ENCODE assay signal across 33 cellular contexts in genomic region chr4:113749178-113749577, GRCh38.
"Had no signal": no experiment of that assay in that cellular context is flagged by ENCODE, and none has a peak within 500 bp of the region (broad histone marks: within the 10 kb centered on the region; RNA-seq: fewer than 3 reads in every experiment).

No MANE protein-coding gene starts in this region.

- H3K4me1 ChIP-seq: adrenal gland, body of pancreas, colonic mucosa, foreskin keratinocyte had no signal

- DNase-seq: activated CD4-positive, alpha-beta memory T cell treated with anti-CD3 and anti-CD28 coated beads, Interleukin-2, amount 10 ng/mL, durations not matched to agents 7 days and 5 days; activated CD4-positive, alpha-beta T cell treated with anti-CD3 and anti-CD28 coated beads for 1 hour; activated CD4-positive, alpha-beta T cell treated with anti-CD3 and anti-CD28 coated beads for 4 hours; activated CD4-positive, alpha-beta T cell treated with anti-CD3 and anti-CD28 coated beads, Interleukin-2, amount 10 ng/mL, durations not matched to agents 7 days and 5 days; activated CD4-positive, alpha-beta T cell treated with anti-CD3 and anti-CD28 coated beads, Interleukin-2, amount 50 U/mL, for 4 hours; activated CD8-positive, alpha-beta memory T cell treated with anti-CD3 and anti-CD28 coated beads, Interleukin-2, amount 50 U/mL, for 48 hours; activated gamma-delta T cell; activated naive CD4-positive, alpha-beta T cell; activated naive CD4-positive, alpha-beta T cell treated with anti-CD3 and anti-CD28 coated beads, Interleukin-2, amount 10 ng/mL, durations not matched to agents 7 days and 5 days; activated T-cell treated with anti-CD3 and anti-CD28 coated beads for 4 hours; activated T-cell treated with anti-CD3 and anti-CD28 coated beads, Interleukin-2, amount 50 U/mL, for 24 hours; activated T-cell treated with anti-CD3 and anti-CD28 coated beads, Interleukin-2, amount 50 U/mL, for 72 hours; adrenal gland; amygdala; aorta; body of pancreas; caudate nucleus; colonic mucosa; dorsolateral prefrontal cortex; effector CD4-positive, alpha-beta T cell; effector memory CD8-positive, alpha-beta T cell; erythroblast; foreskin keratinocyte; gastrocnemius medialis; glutamatergic neuron; heart left ventricle; T-helper 2 cell had no signal

- H3K27me3 ChIP-seq: adrenal gland, body of pancreas, colonic mucosa, dorsolateral prefrontal cortex, esophagus muscularis mucosa, foreskin keratinocyte, gastrocnemius medialis, heart left ventricle had no signal

- H3K4me3 Mint-ChIP-seq: activated CD4-positive, alpha-beta memory T cell treated with anti-CD3 and anti-CD28 coated beads, Interleukin-2, amount 10 ng/mL, durations not matched to agents 7 days and 5 days; activated CD4-positive, alpha-beta T cell treated with anti-CD3 and anti-CD28 coated beads, Interleukin-2, amount 10 ng/mL, durations not matched to agents 7 days and 5 days; activated naive CD4-positive, alpha-beta T cell treated with anti-CD3 and anti-CD28 coated beads, Interleukin-2, amount 10 ng/mL, durations not matched to agents 7 days and 5 days; activated T-cell treated with anti-CD3 and anti-CD28 coated beads, Interleukin-2, amount 50 U/mL, for 24 hours; activated T-cell treated with anti-CD3 and anti-CD28 coated beads, Interleukin-2, amount 50 U/mL, for 72 hours; dendritic cell treated with granulocyte-macrophage colony-stimulating factor and Interleukin-4, amounts not matched to agents 40 ng/mL and 50 ng/mL, for 4 days; effector memory CD8-positive, alpha-beta T cell; WTC11 had no signal

- H3K27ac Mint-ChIP-seq: activated CD4-positive, alpha-beta memory T cell treated with anti-CD3 and anti-CD28 coated beads, Interleukin-2, amount 10 ng/mL, durations not matched to agents 7 days and 5 days; activated CD4-positive, alpha-beta T cell treated with anti-CD3 and anti-CD28 coated beads, Interleukin-2, amount 10 ng/mL, durations not matched to agents 7 days and 5 days; activated naive CD4-positive, alpha-beta T cell treated with anti-CD3 and anti-CD28 coated beads, Interleukin-2, amount 10 ng/mL, durations not matched to agents 7 days and 5 days; activated naive CD4-positive, alpha-beta T cell treated with anti-CD3 and anti-CD28 coated beads, Interleukin-2, amount 50 U/mL, for 72 hours; activated T-cell treated with anti-CD3 and anti-CD28 coated beads, Interleukin-2, amount 50 U/mL, for 24 hours; activated T-cell treated with anti-CD3 and anti-CD28 coated beads, Interleukin-2, amount 50 U/mL, for 72 hours; dendritic cell treated with granulocyte-macrophage colony-stimulating factor and Interleukin-4, amounts not matched to agents 40 ng/mL and 50 ng/mL, for 4 days; effector memory CD8-positive, alpha-beta T cell; WTC11 had no signal

- H3K27ac ChIP-seq: adrenal gland, body of pancreas, colonic mucosa, dorsolateral prefrontal cortex, esophagus muscularis mucosa, foreskin keratinocyte, gastrocnemius medialis, VCaP had no signal

- ATAC-seq: activated naive CD4-positive, alpha-beta T cell treated with anti-CD3 and anti-CD28 coated beads, Interleukin-2, amount 50 U/mL, for 72 hours; activated T-cell treated with anti-CD3 and anti-CD28 coated beads, Interleukin-2, amount 50 U/mL, for 72 hours; body of pancreas; effector memory CD8-positive, alpha-beta T cell; foreskin keratinocyte; gastrocnemius medialis; WTC11 had no signal

- H3K9me3 Mint-ChIP-seq: activated CD4-positive, alpha-beta memory T cell treated with anti-CD3 and anti-CD28 coated beads, Interleukin-2, amount 10 ng/mL, durations not matched to agents 7 days and 5 days; activated naive CD4-positive, alpha-beta T cell treated with anti-CD3 and anti-CD28 coated beads, Interleukin-2, amount 10 ng/mL, durations not matched to agents 7 days and 5 days; activated T-cell treated with anti-CD3 and anti-CD28 coated beads, Interleukin-2, amount 50 U/mL, for 24 hours; activated T-cell treated with anti-CD3 and anti-CD28 coated beads, Interleukin-2, amount 50 U/mL, for 72 hours; dendritic cell treated with granulocyte-macrophage colony-stimulating factor and Interleukin-4, amounts not matched to agents 40 ng/mL and 50 ng/mL, for 4 days; effector memory CD8-positive, alpha-beta T cell; WTC11 had no signal

- H3K27me3 Mint-ChIP-seq: activated CD4-positive, alpha-beta memory T cell treated with anti-CD3 and anti-CD28 coated beads, Interleukin-2, amount 10 ng/mL, durations not matched to agents 7 days and 5 days; activated CD4-positive, alpha-beta T cell treated with anti-CD3 and anti-CD28 coated beads, Interleukin-2, amount 10 ng/mL, durations not matched to agents 7 days and 5 days; activated naive CD4-positive, alpha-beta T cell treated with anti-CD3 and anti-CD28 coated beads, Interleukin-2, amount 10 ng/mL, durations not matched to agents 7 days and 5 days; activated T-cell treated with anti-CD3 and anti-CD28 coated beads, Interleukin-2, amount 50 U/mL, for 24 hours; dendritic cell treated with granulocyte-macrophage colony-stimulating factor and Interleukin-4, amounts not matched to agents 40 ng/mL and 50 ng/mL, for 4 days; effector memory CD8-positive, alpha-beta T cell had no signal

- FAIRE-seq: TTC549 had no signal

- H3K4me3 ChIP-seq: adrenal gland, body of pancreas, colonic mucosa, dorsolateral prefrontal cortex, esophagus muscularis mucosa, gastrocnemius medialis, heart left ventricle had no signal

- H3K36me3 ChIP-seq: adrenal gland, colonic mucosa, esophagus muscularis mucosa had no signal

- H3K9me3 ChIP-seq: adrenal gland, body of pancreas, colonic mucosa, esophagus muscularis mucosa, gastrocnemius medialis, heart left ventricle had no signal
